Comparison of ENCODE assay signal across 15 cellular contexts in genomic region chr7:119664601-119665000, GRCh38.
DNase-seq lines count a peak whose midpoint lies in the region; ATAC-seq and TF ChIP-seq lines count a peak whose summit lies in the region.
"Had no signal": no experiment of that assay in that cellular context is flagged by ENCODE, and none has a peak within 500 bp of the region (broad histone marks: within the 10 kb centered on the region; RNA-seq: fewer than 3 reads in every experiment).

No MANE protein-coding gene starts in this region.

- no peak overlapping the region for H3K4me3 ChIP-seq in PC-3 (ENCODE audit: low read length)
- H3K4me3 ChIP-seq in mesendoderm (ENCODE audit: low read length) = no peak overlapping the region
- H3K4me3 ChIP-seq: vagina had no signal

- POLR2A ChIA-PET in PC-3 (lab: Charles Lee; ENCODE audit: unreplicated experiment) = no interaction called here

- H3K4ac ChIP-seq in mesendoderm (ENCODE audit: low read depth, low read length) = no peak overlapping the region

- intact Hi-C loops in PC-3 (cut with micrococcal nuclease) = no loop called here
- intact Hi-C loops in activated naive CD4-positive, alpha-beta T cell treated with anti-CD3 and anti-CD28 coated beads for 36 hours (cut with micrococcal nuclease) = no loop called here

- peak; percentile 95 for ATAC-seq in PC-3
- no peak for ATAC-seq in GM19023 (IDR thresholded peaks at IDR 0.05; ENCODE audit: unreplicated experiment)
- ATAC-seq: T-cell had no signal

- H3K9me3 Mint-ChIP-seq in activated T-cell treated with anti-CD3 and anti-CD28 coated beads, Interleukin-2, amount 50 U/mL, for 24 hours = peaks cover 8% of the 10 kb centered on the region
- H3K9me3 Mint-ChIP-seq in activated naive CD4-positive, alpha-beta T cell treated with anti-CD3 and anti-CD28 coated beads for 36 hours = peaks cover 4% of the 10 kb centered on the region

- no CpG with 5 or more reads among the region's 1 CpG for WGBS in mesendoderm (ENCODE audit: extremely low coverage, insufficient coverage, low lambda C conversion rate)

- no peak overlapping the region for H2AK5ac ChIP-seq in mesendoderm (ENCODE audit: low read length)

- no peaks in the 10 kb centered on the region for H3K27me3 ChIP-seq in PC-3 (ENCODE audit: low read length)
- no peaks in the 10 kb centered on the region for H3K27me3 ChIP-seq in mesendoderm (ENCODE audit: insufficient read depth, low read length, poor library complexity)
- H3K27me3 ChIP-seq: vagina had no signal

- H3K9me3 ChIP-seq in PC-3 (ENCODE audit: low read length) = no peaks in the 10 kb centered on the region
- H3K9me3 ChIP-seq: vagina had no signal

- H3F3A ChIP-seq in PC-3 (ENCODE audit: low read length, unreplicated experiment) = no peaks in the 10 kb centered on the region

- H3K27ac ChIP-seq in PC-3 (ENCODE audit: low read length) (0 out of 2 replicates have a peak overlapping the region, but pooled peaks have one; percentile 6), mesendoderm (ENCODE audit: low read depth, low read length) (no peak overlapping the region)
- H3K27ac ChIP-seq: vagina had no signal

- H3K4me1 ChIP-seq in PC-3 (ENCODE audit: insufficient read depth, low read length) (peaks cover 18% of the 10 kb centered on the region), mesendoderm (ENCODE audit: control insufficient read depth, low read depth, low read length) (no peaks in the 10 kb centered on the region)
- H3K4me1 ChIP-seq: vagina had no signal

- H3K56ac ChIP-seq in mesendoderm (ENCODE audit: low read length) = no peak overlapping the region

- H3K4me3 Mint-ChIP-seq in activated T-cell treated with anti-CD3 and anti-CD28 coated beads, Interleukin-2, amount 50 U/mL, for 24 hours = no peak overlapping the region
- H3K4me3 Mint-ChIP-seq in activated naive CD4-positive, alpha-beta T cell treated with anti-CD3 and anti-CD28 coated beads for 36 hours = no peak overlapping the region
- H3K4me3 Mint-ChIP-seq: T-cell had no signal

- no peaks in the 10 kb centered on the region for H3K27me3 Mint-ChIP-seq in activated T-cell treated with anti-CD3 and anti-CD28 coated beads, Interleukin-2, amount 50 U/mL, for 24 hours
- H3K27me3 Mint-ChIP-seq in activated naive CD4-positive, alpha-beta T cell treated with anti-CD3 and anti-CD28 coated beads for 36 hours (ENCODE audit: low read depth) = no peaks in the 10 kb centered on the region
- H3K27me3 Mint-ChIP-seq: T-cell had no signal

- H4K20me1 ChIP-seq in PC-3 (ENCODE audit: low read length) = no peaks in the 10 kb centered on the region

- no peak overlapping the region for H3K27ac Mint-ChIP-seq in activated T-cell treated with anti-CD3 and anti-CD28 coated beads, Interleukin-2, amount 50 U/mL, for 24 hours
- no peak overlapping the region for H3K27ac Mint-ChIP-seq in activated naive CD4-positive, alpha-beta T cell treated with anti-CD3 and anti-CD28 coated beads for 36 hours
- H3K27ac Mint-ChIP-seq: T-cell had no signal

- H2AFZ ChIP-seq in PC-3 (ENCODE audit: low read length) = no peak overlapping the region

- no peak for TF ChIP-seq CTCF in PC-3 (conservative IDR thresholded peaks at IDR 0.05; ENCODE audit: low read depth, low read length)

- peak; percentile 4 for DNase-seq in AG08396 (ENCODE audit: low spot score)
- peak; percentile 74 for DNase-seq in PC-3
- DNase-seq in dermis blood vessel endothelial cell = peak; percentile 62
- DNase-seq in mesendoderm = peak; percentile 9
- DNase-seq in activated T-cell treated with anti-CD3 and anti-CD28 coated beads, Interleukin-2, amount 50 U/mL, for 24 hours = no peak
- DNase-seq in activated CD8-positive, alpha-beta memory T cell treated with anti-CD3 and anti-CD28 coated beads for 24 hours = no peak
- no peak for DNase-seq in activated naive CD4-positive, alpha-beta T cell treated with anti-CD3 and anti-CD28 coated beads for 36 hours
- DNase-seq: activated CD4-positive, alpha-beta T cell treated with anti-CD3 and anti-CD28 coated beads for 1 hour; activated T-cell treated with anti-CD3 and anti-CD28 coated beads, Interleukin-2, amount 50 U/mL, for 48 hours; DMS79; stimulated activated CD4-positive, alpha-beta T cell treated with anti-CD3 and anti-CD28 coated beads, Interleukin-4, amount 100 ng/mL, for 4 hours; stimulated activated naive CD4-positive, alpha-beta T cell treated with Interleukin-2 at 50 U/mL for 16 hours; T-cell had no signal

- no peak overlapping the region for H2BK120ac ChIP-seq in mesendoderm (ENCODE audit: low read depth, low read length)

- BruUV-seq in PC-3 (replicated peaks; lab: Mats Ljungman, UMichigan) = no TSS peak

- H4K5ac ChIP-seq in mesendoderm (ENCODE audit: low read length) = no peak overlapping the region

- no peak overlapping the region for H2BK5ac ChIP-seq in mesendoderm (ENCODE audit: low read length)

- H3K79me2 ChIP-seq in PC-3 (ENCODE audit: low read length) (no peaks in the 10 kb centered on the region), mesendoderm (ENCODE audit: control insufficient read depth, insufficient read depth, low read length) (no peaks in the 10 kb centered on the region)

- CTCF ChIA-PET in PC-3 (lab: Charles Lee) = no interaction called here
- CTCF ChIA-PET in activated naive CD4-positive, alpha-beta T cell treated with anti-CD3 and anti-CD28 coated beads for 36 hours (lab: Charles Lee) = no interaction called here

- H3K4me1 Mint-ChIP-seq in activated T-cell treated with anti-CD3 and anti-CD28 coated beads, Interleukin-2, amount 50 U/mL, for 24 hours (ENCODE audit: low read depth) = no peaks in the 10 kb centered on the region
- H3K4me1 Mint-ChIP-seq in activated naive CD4-positive, alpha-beta T cell treated with anti-CD3 and anti-CD28 coated beads for 36 hours (ENCODE audit: low read depth) = no peaks in the 10 kb centered on the region
- H3K4me1 Mint-ChIP-seq: T-cell had no signal

- H3K36me3 Mint-ChIP-seq in activated T-cell treated with anti-CD3 and anti-CD28 coated beads, Interleukin-2, amount 50 U/mL, for 24 hours (ENCODE audit: low read depth) = no peaks in the 10 kb centered on the region
- H3K36me3 Mint-ChIP-seq in activated naive CD4-positive, alpha-beta T cell treated with anti-CD3 and anti-CD28 coated beads for 36 hours (ENCODE audit: low read depth) = no peaks in the 10 kb centered on the region
- H3K36me3 Mint-ChIP-seq: T-cell had no signal

- H3K9ac ChIP-seq in PC-3 (ENCODE audit: low read length) = no peak overlapping the region
- no peak overlapping the region for H3K9ac ChIP-seq in mesendoderm (ENCODE audit: low read length)

- H4K8ac ChIP-seq in mesendoderm (ENCODE audit: low read depth, low read length) = no peak overlapping the region

- H3K36me3 ChIP-seq in PC-3 (ENCODE audit: low read depth, low read length) (no peaks in the 10 kb centered on the region), mesendoderm (ENCODE audit: control insufficient read depth, insufficient read depth, low read length) (no peaks in the 10 kb centered on the region)
- H3K36me3 ChIP-seq: vagina had no signal

- no peak overlapping the region for H2BK15ac ChIP-seq in mesendoderm (replicated peaks; ENCODE audit: low read depth)

- H3K4me2 ChIP-seq in PC-3 (ENCODE audit: low read length) = peak overlapping the region; percentile 21; the same call in 1 of the 2 replicates
- no peak overlapping the region for H3K4me2 ChIP-seq in mesendoderm (ENCODE audit: low read length)

- H3K9me2 ChIP-seq in PC-3 (replicated peaks; ENCODE audit: low read length) = no peaks in the 10 kb centered on the region

- no peak overlapping the region for H3K23ac ChIP-seq in mesendoderm (ENCODE audit: low read length)

- H3K79me1 ChIP-seq in mesendoderm (ENCODE audit: low read length) = no peaks in the 10 kb centered on the region

- H3K18ac ChIP-seq in mesendoderm (ENCODE audit: low read length) = no peak overlapping the region

Comparison
In these comparisons a context has a peak if more than half of its experiments do, and no peak if none do; other contexts are left out.
1. DNase-seq: peak in AG08396 (single experiment), PC-3 (single experiment), dermis blood vessel endothelial cell (single experiment) and mesendoderm (single experiment); none in activated T-cell treated with anti-CD3 and anti-CD28 coated beads, Interleukin-2, amount 50 U/mL, for 24 hours (single experiment), activated CD8-positive, alpha-beta memory T cell treated with anti-CD3 and anti-CD28 coated beads for 24 hours (single experiment) and activated naive CD4-positive, alpha-beta T cell treated with anti-CD3 and anti-CD28 coated beads for 36 hours (single experiment).